In genomic region chr2:147937744-147938349, GRCh38 we compare ENCODE assay signal across 8 cellular contexts.
DNase-seq lines count a peak whose midpoint lies in the region; ATAC-seq and TF ChIP-seq lines count a peak whose summit lies in the region.

No MANE protein-coding gene starts in this region.

- H3K9me3 ChIP-seq in T-helper 17 cell (ENCODE audit: control insufficient read depth, low read length, poor library complexity, severe bottlenecking) (no peaks in the 10 kb centered on the region), gastrocnemius medialis (no peaks in the 10 kb centered on the region)

- H3K27me3 ChIP-seq in gastrocnemius medialis = no peaks in the 10 kb centered on the region

- peaks cover 1 to 3% of the 10 kb centered on the region in 2 donors for H3K4me1 ChIP-seq in gastrocnemius medialis

- H3K27ac ChIP-seq in gastrocnemius medialis = no peak overlapping the region

- ATAC-seq in T-helper 17 cell = peak; percentile 69
- ATAC-seq in Right ventricle myocardium superior (ENCODE audit: poor library complexity) = peak; percentile 81
- peak in 1 of 2 donors; percentile 64 for ATAC-seq in gastrocnemius medialis

- peaks cover 2% of the 10 kb centered on the region for H3K36me3 Mint-ChIP-seq in T-helper 17 cell (ENCODE audit: low read depth)

- H3K27me3 Mint-ChIP-seq in T-helper 17 cell = no peaks in the 10 kb centered on the region

- peaks cover 5 to 27% of the 10 kb centered on the region in 2 donors for H3K36me3 ChIP-seq in gastrocnemius medialis

- no peak for TF ChIP-seq POLR2A in gastrocnemius medialis (IDR thresholded peaks at IDR 0.05)

- TF ChIP-seq CTCF in AG09319 (IDR thresholded peaks at IDR 0.05; ENCODE audit: low read depth, low read length) (peak; percentile 85), GM13976 (IDR thresholded peaks at IDR 0.05; ENCODE audit: borderline replicate concordance, control extremely low read depth, extremely low read depth, insufficient read depth, missing control alignments) (peak; percentile 69), gastrocnemius medialis (IDR thresholded peaks at IDR 0.05 in 4 of 5, conservative IDR thresholded peaks at IDR 0.05 in 1 of 5) (peak; percentile 73 to 89 (median 80))

- in situ Hi-C loops in GM13976 (cut with MboI; ENCODE audit: low sequenced_read_pairs, unreplicated experiment) = no loop called here
- in situ Hi-C loops in gastrocnemius medialis (cut with MboI; ENCODE audit: low sequenced_read_pairs in 4 of 4) = loop anchor here (5.0 to 25.0 kb wide), 4 partner anchors 557 to 1049 kb away; no protein-coding TSS in a partner anchor

- H3K4me3 Mint-ChIP-seq in T-helper 17 cell = no peak overlapping the region

- intact Hi-C loops in Right ventricle myocardium superior (cut with DNase I) = loop anchor here (5.0 kb wide), 1 partner anchor 1054 kb away; no protein-coding TSS in a partner anchor
- intact Hi-C loops in gastrocnemius medialis (cut with DNase I; ENCODE audit: low total_unique reads) = loop anchor here (1.0 kb wide), 2 partner anchors 571 to 1052 kb away; no protein-coding TSS in a partner anchor

- no peak overlapping the region for H3K4me3 ChIP-seq in Jurkat, Clone E6-1 (ENCODE audit: low read length)
- no peak overlapping the region for H3K4me3 ChIP-seq in gastrocnemius medialis

- no peak overlapping the region for H3K27ac Mint-ChIP-seq in T-helper 17 cell

- H3K4me1 Mint-ChIP-seq in T-helper 17 cell = peaks cover 2% of the 10 kb centered on the region

- no peak for DNase-seq in AG09319 (ENCODE audit: extremely low read depth, low read depth)
- no peak for DNase-seq in GM13976 (ENCODE audit: low spot score)
- peak; percentile 16 for DNase-seq in Jurkat, Clone E6-1 (ENCODE audit: low read depth, low spot score)
- DNase-seq in T-helper 17 cell = no peak
- no peak for DNase-seq in Right ventricle myocardium superior
- no peak for DNase-seq in gastrocnemius medialis
- DNase-seq in C1 segment of cervical spinal cord (lab: John Stamatoyannopoulos, UW) = no peak
- no peak for DNase-seq in ecto neural progenitor cell (ENCODE audit: low spot score)
